In genomic region chr1:23385119-23385621, GRCh38 we compare ENCODE assay signal across 16 cellular contexts. TPM values are rescaled to one million over a fixed set of nuclear protein-coding genes. Genes with fewer than 3 reads are reported as not detected.
DNase-seq lines count a peak whose midpoint lies in the region; ATAC-seq, FAIRE-seq and TF ChIP-seq lines count a peak whose summit lies in the region.
"Had no signal": no experiment of that assay in that cellular context is flagged by ENCODE, and none has a peak within 500 bp of the region (broad histone marks: within the 10 kb centered on the region; RNA-seq: fewer than 3 reads in every experiment).

No MANE protein-coding gene starts in this region.

- intact Hi-C loops in ascending aorta (cut with DNase I): no loop called here

- ATAC-seq in GM18868 (IDR thresholded peaks at IDR 0.05; ENCODE audit: unreplicated experiment): no peak
- no peak for ATAC-seq in GM18517 (IDR thresholded peaks at IDR 0.05; ENCODE audit: unreplicated experiment)
- ATAC-seq: activated CD4-positive, alpha-beta T cell treated with anti-CD3 and anti-CD28 coated beads for 36 hours; left ventricle myocardium superior had no signal

- H3K27me3 ChIP-seq in ascending aorta (no peaks in the 10 kb centered on the region), small intestine (ENCODE audit: control insufficient read depth in 2 of 2, insufficient read depth in 2 of 2, low read length in 2 of 2) (no peaks in the 10 kb centered on the region)
- H3K27me3 ChIP-seq: ovary had no signal

- peak; percentile 51 for DNase-seq in HK-2 (ENCODE audit: unreplicated experiment)
- DNase-seq in ascending aorta (ENCODE audit: low spot score in 2 of 2): no peak
- DNase-seq in kidney glomerular epithelial cell (lab: John Stamatoyannopoulos, UW): peak; percentile 47
- DNase-seq in small intestine: no peak
- no peak for DNase-seq in globus pallidus (ENCODE audit: low spot score)
- no peak for DNase-seq in NCI-H2107 (lab: John Stamatoyannopoulos, UW)
- DNase-seq: activated CD4-positive, alpha-beta T cell treated with anti-CD3 and anti-CD28 coated beads for 36 hours; activated gamma-delta T cell treated with Interleukin-2 at 50 U/mL for 16 hours; KG1; left ventricle myocardium superior; NCI-H1092 treated with DMSO at 0.1 percent for 48 hours; stimulated activated CD4-positive, alpha-beta T cell treated with anti-CD3 and anti-CD28 coated beads, Interleukin-4, amount 100 ng/mL, for 4 hours; substantia nigra had no signal

- H3K27ac ChIP-seq in ascending aorta (peak overlapping the region; percentile 27 to 45), small intestine (ENCODE audit: low read depth in 1 of 2, low read length in 1 of 2) (peak overlapping the region; percentile 50 to 59)
- H3K27ac ChIP-seq: ovary had no signal

- TF ChIP-seq CTCF in ascending aorta (IDR thresholded peaks at IDR 0.05): no peak

- FAIRE-seq in small intestine (lab: Jason Lieb, UNC): no peak

- H3K4me3 ChIP-seq in ascending aorta: no peak overlapping the region
- no peak overlapping the region for H3K4me3 ChIP-seq in small intestine (ENCODE audit: low read depth in 1 of 2, low read length in 2 of 2)
- H3K4me3 ChIP-seq: ovary had no signal

- H3K4me1 ChIP-seq in ascending aorta (peaks cover 0 to 2% of the 10 kb centered on the region in 2 donors), small intestine (ENCODE audit: control insufficient read depth in 2 of 2, insufficient read depth in 1 of 2, low read depth in 1 of 2, low read length in 1 of 2) (peaks cover 2 to 9% of the 10 kb centered on the region in 2 donors)

- WGBS in small intestine, 3 donors: 81 to 93% (median 89%) methylated on average over 14 of the region's 14 CpGs

- H3K9me3 ChIP-seq in ascending aorta: no peaks in the 10 kb centered on the region
- H3K9me3 ChIP-seq in small intestine (ENCODE audit: control insufficient read depth, low read depth): no peaks in the 10 kb centered on the region
- H3K9me3 ChIP-seq: ovary had no signal

- H3K36me3 ChIP-seq in ascending aorta (peaks cover 16 to 40% of the 10 kb centered on the region in 2 donors), small intestine (ENCODE audit: control insufficient read depth in 2 of 2, insufficient read depth in 2 of 2, low read length in 2 of 2) (no peaks in the 10 kb centered on the region)
- H3K36me3 ChIP-seq: ovary had no signal

RNA-seq across cellular contexts. Expression of gene ZNF436, which starts 15.5 kb away (rescaled TPM):
- total RNA-seq in ascending aorta: 3.1 TPM
- polyA plus RNA-seq in small intestine: 1 to 10 TPM; 3.8 to 4.9 (median 4.0) TPM

RNA-seq across cellular contexts. Expression of gene TCEA3, which starts 39.4 kb away (rescaled TPM):
- 11.3 TPM for total RNA-seq in ascending aorta
- 10 to 100 TPM; 20.5 to 36.9 (median 27.8) TPM for polyA plus RNA-seq in small intestine

RNA-seq across cellular contexts. Expression of gene HNRNPR, which starts 41.1 kb away (rescaled TPM):
- 21.5 TPM for total RNA-seq in ascending aorta
- polyA plus RNA-seq in small intestine: 100 to 1,000 TPM in 1 of 3 donors, 10 to 100 TPM in 2; 47.8 to 101 (median 55.2) TPM

Comparison
In these comparisons a context has a peak if more than half of its experiments do, and no peak if none do; other contexts are left out.
1. DNase-seq: peak in HK-2 (single experiment) and kidney glomerular epithelial cell (single experiment); none in ascending aorta (0 of 2), small intestine (single experiment), globus pallidus (single experiment) and NCI-H2107 (single experiment).